20 cellular contexts compared by ENCODE assay signal in the genomic region with DNA sequence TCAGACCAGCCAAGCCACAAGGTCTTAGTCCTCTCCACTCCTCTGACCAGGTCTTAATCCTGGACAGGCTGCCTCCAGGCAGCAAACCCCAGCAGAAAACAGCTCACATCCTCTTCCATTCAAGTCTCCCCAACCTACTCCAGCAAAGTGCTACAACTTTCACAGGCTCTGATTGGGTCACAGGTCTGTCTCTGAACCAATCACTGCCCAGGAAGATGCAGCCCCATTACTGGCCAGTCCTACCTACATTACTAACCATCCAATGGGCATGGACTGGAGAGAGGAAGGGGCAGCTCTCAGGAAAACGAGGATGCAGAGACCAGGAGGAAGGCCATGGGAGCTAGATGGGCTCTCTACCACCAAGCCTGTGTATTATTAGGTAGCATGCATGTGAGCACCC. TPM values are rescaled to one million over a fixed set of nuclear protein-coding genes. Genes with fewer than 3 reads are reported as not detected.
DNase-seq lines count a peak whose midpoint lies in the region; ATAC-seq and TF ChIP-seq lines count a peak whose summit lies in the region.
"Had no signal": no experiment of that assay in that cellular context is flagged by ENCODE, and none has a peak within 500 bp of the region (broad histone marks: within the 10 kb centered on the region; RNA-seq: fewer than 3 reads in every experiment).

No MANE protein-coding gene starts in this region.

- H3K27ac ChIP-seq in 22Rv1: peak overlapping the region; percentile 51
- H3K27ac ChIP-seq: left ventricle myocardium inferior, PC-9, uterus had no signal

- peaks cover 28% of the 10 kb centered on the region for H3K4me1 Mint-ChIP-seq in glutamatergic neuron (ENCODE audit: low read depth, unreplicated experiment)

- no peak for ATAC-seq in GM19455 (IDR thresholded peaks at IDR 0.05; ENCODE audit: unreplicated experiment)
- ATAC-seq: stimulated activated naive CD8-positive, alpha-beta T cell treated with anti-CD3 and anti-CD28 coated beads, Interleukin-15, Interleukin-2, amounts not matched to agents 100 U/mL and 50 U/mL, for 24 hours had no signal

- TF ChIP-seq CTCF in 22Rv1 (IDR thresholded peaks at IDR 0.05) (no peak), GM10266 (IDR thresholded peaks at IDR 0.05; ENCODE audit: control insufficient read depth, insufficient read depth, low read depth, missing control alignments) (no peak), epithelial cell of esophagus (IDR thresholded peaks at IDR 0.05; ENCODE audit: insufficient read depth, low read depth, low read length, missing control alignments) (no peak), glutamatergic neuron (IDR thresholded peaks at IDR 0.05; ENCODE audit: partially characterized antibody, unreplicated experiment) (no peak)

- in situ Hi-C loops in SK-MEL-5 (cut with HindIII; ENCODE audit: low pct_unique_long_range_greater_than_20kb, low sequenced_read_pairs): no loop called here

- DNase-seq in GM10266 (ENCODE audit: extremely low spot score) (peak; percentile 46), SK-MEL-5 (ENCODE audit: low read depth, low spot score) (peak; percentile 55), epithelial cell of esophagus (ENCODE audit: low read depth) (peak; percentile 19), glutamatergic neuron (no peak), NCI-H526 (lab: John Stamatoyannopoulos, UW) (no peak), HPDE6-E6E7 (ENCODE audit: extremely low spot score) (no peak)
- DNase-seq: activated CD4-positive, CD25-positive, alpha-beta regulatory T cell; DMS 273 treated with DMSO at 0.1 percent for 48 hours; effector CD8-positive, alpha-beta T cell; left ventricle myocardium inferior; NCI-H2029; NCI-H524 treated with DMSO at 0.1 percent for 48 hours; stimulated activated naive CD8-positive, alpha-beta T cell treated with anti-CD3 and anti-CD28 coated beads, Interleukin-15, Interleukin-2, amounts not matched to agents 100 U/mL and 50 U/mL, for 24 hours; uterus had no signal

- H3K4me3 ChIP-seq in epithelial cell of esophagus (ENCODE audit: low read length): no peak overlapping the region
- H3K4me3 ChIP-seq: left ventricle myocardium inferior, PC-9, smooth muscle cell, uterus had no signal

- no peaks in the 10 kb centered on the region for H3K9me3 Mint-ChIP-seq in glutamatergic neuron (ENCODE audit: unreplicated experiment)

- H3K27ac Mint-ChIP-seq in glutamatergic neuron (ENCODE audit: unreplicated experiment): no peak overlapping the region
- H3K27ac Mint-ChIP-seq: activated naive CD8-positive, alpha-beta T cell had no signal

- no peak overlapping the region for H3K4me3 Mint-ChIP-seq in glutamatergic neuron (ENCODE audit: unreplicated experiment)

- H3K36me3 Mint-ChIP-seq in glutamatergic neuron (ENCODE audit: unreplicated experiment): no peaks in the 10 kb centered on the region
- H3K36me3 Mint-ChIP-seq: activated naive CD8-positive, alpha-beta T cell had no signal

- H3K27me3 Mint-ChIP-seq in glutamatergic neuron (ENCODE audit: unreplicated experiment): peaks cover 11% of the 10 kb centered on the region
- H3K27me3 Mint-ChIP-seq: activated naive CD8-positive, alpha-beta T cell; progenitor cell of endocrine pancreas had no signal

RNA-seq across cellular contexts. Expression of gene MED26, which starts 12.2 kb away (rescaled TPM):
- total RNA-seq in SK-MEL-5 (2014; rRNA removed; shearing (Covaris generic)): 4.8 and 5.5 TPM in 2 replicates
- 5.9 and 6.9 TPM in 2 replicates for polyA plus RNA-seq in SK-MEL-5 (2015; cell fraction: cytosol; rRNA removed)
- polyA plus RNA-seq in SK-MEL-5 (2015; cell fraction: nucleus; rRNA removed): 3.8 and 5.0 TPM in 2 replicates
- 9.8 TPM for total RNA-seq in glutamatergic neuron (ENCODE audit: unreplicated experiment)

RNA-seq across cellular contexts. Expression of gene SLC35E1, which starts 43.6 kb away (rescaled TPM):
- total RNA-seq in SK-MEL-5 (2014; rRNA removed; shearing (Covaris generic)): 19.8 and 26.9 TPM in 2 replicates
- polyA plus RNA-seq in SK-MEL-5 (2015; cell fraction: cytosol; rRNA removed): 27.0 and 41.0 TPM in 2 replicates
- polyA plus RNA-seq in SK-MEL-5 (2015; cell fraction: nucleus; rRNA removed): 15.8 and 20.6 TPM in 2 replicates
- 31.9 TPM for total RNA-seq in glutamatergic neuron (ENCODE audit: unreplicated experiment)

RNA-seq across cellular contexts. Expression of gene SMIM7, which starts 44.2 kb away (rescaled TPM):
- total RNA-seq in SK-MEL-5 (2014; rRNA removed; shearing (Covaris generic)): 80.3 and 90.8 TPM in 2 replicates
- polyA plus RNA-seq in SK-MEL-5 (2015; cell fraction: cytosol; rRNA removed): 73.6 and 82.0 TPM in 2 replicates
- polyA plus RNA-seq in SK-MEL-5 (2015; cell fraction: nucleus; rRNA removed): 47.3 and 50.7 TPM in 2 replicates
- 81.0 TPM for total RNA-seq in glutamatergic neuron (ENCODE audit: unreplicated experiment)

RNA-seq across cellular contexts. Expression of gene TMEM38A, which starts 45.2 kb away (rescaled TPM):
- total RNA-seq in SK-MEL-5 (2014; rRNA removed; shearing (Covaris generic)): 0.24 and 0.27 TPM in 2 replicates
- 0.07 and 0.60 TPM in 2 replicates for polyA plus RNA-seq in SK-MEL-5 (2015; cell fraction: cytosol; rRNA removed)
- 1.7 and 5.5 TPM in 2 replicates for polyA plus RNA-seq in SK-MEL-5 (2015; cell fraction: nucleus; rRNA removed)
- 7.1 TPM for total RNA-seq in glutamatergic neuron (ENCODE audit: unreplicated experiment)

Comparison
In these comparisons a context has a peak if more than half of its experiments do, and no peak if none do; other contexts are left out.
1. DNase-seq: peak in GM10266 (single experiment), SK-MEL-5 (single experiment) and epithelial cell of esophagus (single experiment); none in glutamatergic neuron (single experiment), NCI-H526 (0 of 2) and HPDE6-E6E7 (single experiment).